Comparison of ENCODE assay signal across 2 cellular contexts in the genomic region with DNA sequence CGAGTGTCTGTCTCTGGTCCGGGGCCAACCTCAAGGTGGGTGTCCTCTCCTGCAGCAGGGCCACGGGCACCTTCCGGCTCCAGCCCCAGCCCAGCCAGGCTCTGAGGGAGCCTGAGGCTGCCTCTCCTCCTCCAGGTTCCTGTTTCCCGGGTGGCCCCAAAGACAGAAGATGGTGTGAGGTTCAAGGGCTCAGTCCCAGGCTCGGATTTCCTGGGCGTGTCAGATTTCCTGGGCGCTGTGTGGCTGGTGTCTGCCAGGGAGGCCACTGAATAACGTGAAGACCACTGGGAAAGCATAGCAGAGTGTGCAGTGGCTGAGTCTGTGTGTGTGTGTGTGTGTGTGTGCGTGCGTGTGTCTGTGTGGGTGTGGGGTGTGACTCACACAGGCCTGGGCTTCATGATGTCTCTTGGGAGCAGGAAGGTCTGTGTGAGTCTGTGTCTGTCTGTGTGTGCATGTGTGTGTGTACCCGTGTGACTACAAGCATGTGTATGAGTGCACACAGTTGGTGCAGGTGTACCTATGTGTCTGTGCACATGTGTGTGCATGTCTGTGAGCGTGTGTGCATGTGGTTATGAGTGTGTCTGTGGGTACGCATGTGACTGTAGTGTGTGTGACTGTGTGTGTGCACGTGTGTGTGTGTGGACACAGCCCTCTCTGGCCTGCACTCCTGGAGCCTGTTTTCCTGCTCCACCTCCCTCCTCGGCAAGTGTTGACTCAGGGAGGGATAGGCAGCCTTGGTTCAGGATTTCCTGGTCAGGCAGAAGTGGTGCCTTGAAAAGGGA.
TF ChIP-seq lines count a peak whose summit lies in the region.

No MANE protein-coding gene starts in this region.

TF ChIP-seq in HEK293, 187 proteins besides CTCF, POLR2A, EP300 and RAD21 (continues in another document):
- TF ChIP-seq EGR2 (tag by site-specific recombination; IDR thresholded peaks at IDR 0.05; ENCODE audit: low read depth) (peak; percentile 99), HOXD13 (CRISPR knock-in tag; IDR thresholded peaks at IDR 0.05; ENCODE audit: borderline replicate concordance) (no peak), ZNF837 (tag by site-specific recombination; IDR thresholded peaks at IDR 0.05) (peak; percentile 92; the same call in 1 of the 2 replicates), ZFP41 (tag by site-specific recombination; IDR thresholded peaks at IDR 0.05; ENCODE audit: borderline replicate concordance) (0 out of 2 replicates have a peak, but pooled peaks have one; percentile 63), GLIS1 (tag by site-specific recombination; IDR thresholded peaks at IDR 0.05) (peak; percentile 90), ZBTB48 (tag by site-specific recombination; IDR thresholded peaks at IDR 0.05) (peak; percentile 93)
- TF ChIP-seq, protein P1, sequence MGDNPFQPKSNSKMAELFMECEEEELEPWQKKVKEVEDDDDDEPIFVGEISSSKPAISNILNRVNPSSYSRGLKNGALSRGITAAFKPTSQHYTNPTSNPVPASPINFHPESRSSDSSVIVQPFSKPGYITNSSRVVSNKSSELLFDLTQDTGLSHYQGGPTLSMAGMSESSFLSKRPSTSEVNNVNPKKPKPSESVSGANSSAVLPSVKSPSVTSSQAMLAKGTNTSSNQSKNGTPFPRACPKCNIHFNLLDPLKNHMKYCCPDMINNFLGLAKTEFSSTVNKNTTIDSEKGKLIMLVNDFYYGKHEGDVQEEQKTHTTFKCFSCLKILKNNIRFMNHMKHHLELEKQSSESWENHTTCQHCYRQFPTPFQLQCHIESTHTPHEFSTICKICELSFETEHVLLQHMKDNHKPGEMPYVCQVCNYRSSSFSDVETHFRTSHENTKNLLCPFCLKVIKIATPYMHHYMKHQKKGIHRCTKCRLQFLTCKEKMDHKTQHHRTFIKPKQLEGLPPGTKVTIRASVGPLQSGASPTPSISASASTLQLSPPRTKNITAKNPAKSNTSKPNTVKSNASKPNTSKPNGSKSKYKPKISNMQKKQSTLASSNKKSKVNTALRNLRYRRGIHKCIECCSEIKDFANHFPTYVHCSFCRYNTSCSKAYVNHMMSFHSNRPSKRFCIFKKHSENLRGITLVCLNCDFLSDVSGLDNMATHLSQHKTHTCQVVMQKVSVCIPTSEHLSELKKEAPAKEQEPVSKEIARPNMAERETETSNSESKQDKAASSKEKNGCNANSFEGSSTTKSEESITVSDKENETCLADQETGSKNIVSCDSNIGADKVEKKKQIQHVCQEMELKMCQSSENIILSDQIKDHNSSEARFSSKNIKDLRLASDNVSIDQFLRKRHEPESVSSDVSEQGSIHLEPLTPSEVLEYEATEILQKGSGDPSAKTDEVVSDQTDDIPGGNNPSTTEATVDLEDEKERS (tag by site-specific recombination; IDR thresholded peaks at IDR 0.05): peak; percentile 99
- TF ChIP-seq, protein P2, sequence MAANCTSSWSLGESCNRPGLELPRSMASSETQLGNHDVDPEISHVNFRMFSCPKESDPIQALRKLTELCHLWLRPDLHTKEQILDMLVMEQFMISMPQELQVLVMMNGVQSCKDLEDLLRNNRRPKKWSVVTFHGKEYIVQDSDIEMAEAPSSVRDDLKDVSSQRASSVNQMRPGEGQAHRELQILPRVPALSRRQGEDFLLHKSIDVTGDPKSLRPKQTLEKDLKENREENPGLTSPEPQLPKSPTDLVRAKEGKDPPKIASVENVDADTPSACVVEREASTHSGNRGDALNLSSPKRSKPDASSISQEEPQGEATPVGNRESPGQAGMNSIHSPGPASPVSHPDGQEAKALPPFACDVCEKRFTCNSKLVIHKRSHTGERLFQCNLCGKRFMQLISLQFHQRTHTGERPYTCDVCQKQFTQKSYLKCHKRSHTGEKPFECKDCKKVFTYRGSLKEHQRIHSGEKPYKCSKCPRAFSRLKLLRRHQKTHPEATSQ (tag by site-specific recombination; IDR thresholded peaks at IDR 0.05): no peak; the same call in 1 of the 2 replicates
- TF ChIP-seq, protein P3, sequence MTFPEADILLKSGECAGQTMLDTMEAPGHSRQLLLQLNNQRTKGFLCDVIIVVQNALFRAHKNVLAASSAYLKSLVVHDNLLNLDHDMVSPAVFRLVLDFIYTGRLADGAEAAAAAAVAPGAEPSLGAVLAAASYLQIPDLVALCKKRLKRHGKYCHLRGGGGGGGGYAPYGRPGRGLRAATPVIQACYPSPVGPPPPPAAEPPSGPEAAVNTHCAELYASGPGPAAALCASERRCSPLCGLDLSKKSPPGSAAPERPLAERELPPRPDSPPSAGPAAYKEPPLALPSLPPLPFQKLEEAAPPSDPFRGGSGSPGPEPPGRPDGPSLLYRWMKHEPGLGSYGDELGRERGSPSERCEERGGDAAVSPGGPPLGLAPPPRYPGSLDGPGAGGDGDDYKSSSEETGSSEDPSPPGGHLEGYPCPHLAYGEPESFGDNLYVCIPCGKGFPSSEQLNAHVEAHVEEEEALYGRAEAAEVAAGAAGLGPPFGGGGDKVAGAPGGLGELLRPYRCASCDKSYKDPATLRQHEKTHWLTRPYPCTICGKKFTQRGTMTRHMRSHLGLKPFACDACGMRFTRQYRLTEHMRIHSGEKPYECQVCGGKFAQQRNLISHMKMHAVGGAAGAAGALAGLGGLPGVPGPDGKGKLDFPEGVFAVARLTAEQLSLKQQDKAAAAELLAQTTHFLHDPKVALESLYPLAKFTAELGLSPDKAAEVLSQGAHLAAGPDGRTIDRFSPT (tag by site-specific recombination; IDR thresholded peaks at IDR 0.05): peak; percentile 98
- TF ChIP-seq, protein P4, sequence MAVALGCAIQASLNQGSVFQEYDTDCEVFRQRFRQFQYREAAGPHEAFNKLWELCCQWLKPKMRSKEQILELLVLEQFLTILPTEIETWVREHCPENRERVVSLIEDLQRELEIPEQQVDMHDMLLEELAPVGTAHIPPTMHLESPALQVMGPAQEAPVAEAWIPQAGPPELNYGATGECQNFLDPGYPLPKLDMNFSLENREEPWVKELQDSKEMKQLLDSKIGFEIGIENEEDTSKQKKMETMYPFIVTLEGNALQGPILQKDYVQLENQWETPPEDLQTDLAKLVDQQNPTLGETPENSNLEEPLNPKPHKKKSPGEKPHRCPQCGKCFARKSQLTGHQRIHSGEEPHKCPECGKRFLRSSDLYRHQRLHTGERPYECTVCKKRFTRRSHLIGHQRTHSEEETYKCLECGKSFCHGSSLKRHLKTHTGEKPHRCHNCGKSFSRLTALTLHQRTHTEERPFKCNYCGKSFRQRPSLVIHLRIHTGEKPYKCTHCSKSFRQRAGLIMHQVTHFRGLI (tag by site-specific recombination; IDR thresholded peaks at IDR 0.05): peak; percentile 31; the same call in 1 of the 2 replicates

TF ChIP-seq in H1, 55 proteins besides CTCF, POLR2A, EP300 and RAD21:
- TF ChIP-seq BCL11A (IDR thresholded peaks at IDR 0.05; ENCODE audit: low read depth in 2 of 2, low read length in 2 of 2): no peak
- no peak for TF ChIP-seq CBX8 (IDR thresholded peaks at IDR 0.05; ENCODE audit: borderline replicate concordance, low read depth, low read length)
- TF ChIP-seq BACH1 (IDR thresholded peaks at IDR 0.05; ENCODE audit: low read length): no peak
- TF ChIP-seq ASH2L (IDR thresholded peaks at IDR 0.05; ENCODE audit: low read length): no peak
- no peak for TF ChIP-seq SP2 (IDR thresholded peaks at IDR 0.05; ENCODE audit: low read length)
- no peak for TF ChIP-seq SUZ12 (IDR thresholded peaks at IDR 0.05; ENCODE audit: low read length)
- TF ChIP-seq CHD1 (IDR thresholded peaks at IDR 0.05; ENCODE audit: low read depth, low read length): no peak
- no peak for TF ChIP-seq POLR2AphosphoS5 (IDR thresholded peaks at IDR 0.05; ENCODE audit: low read depth, low read length)
- TF ChIP-seq RNF2 (IDR thresholded peaks at IDR 0.05; ENCODE audit: borderline replicate concordance, low read depth, low read length, missing control alignments, poor library complexity, severe bottlenecking): no peak
- TF ChIP-seq CHD2 (IDR thresholded peaks at IDR 0.05; ENCODE audit: low read length): no peak
- TF ChIP-seq FOSL1 (IDR thresholded peaks at IDR 0.05; ENCODE audit: insufficient read depth, low read depth, low read length): no peak
TF ChIP-seq in H1: peak in this region for 0.
